Comparison of ENCODE assay signal across 19 cellular contexts in genomic region chr7:54782829-54783228, GRCh38.
"Had no signal": no experiment of that assay in that cellular context is flagged by ENCODE, and none has a peak within 500 bp of the region (broad histone marks: within the 10 kb centered on the region; RNA-seq: fewer than 3 reads in every experiment).

No MANE protein-coding gene starts in this region.

- H3K9me3 ChIP-seq: mucosa of descending colon, psoas muscle, right lobe of liver, testis, tibial nerve had no signal

- H3K36me3 Mint-ChIP-seq: natural killer cell; stimulated activated memory B cell treated with anti-CD40 and anti-IgM and Interleukin-4, amounts not matched to agents 10 μg/mL and 1 μg/mL and 100 μg/mL, for 72 hours had no signal

- H3K27ac ChIP-seq: foreskin keratinocyte, parathyroid adenoma, psoas muscle, right lobe of liver, testis, tibial nerve had no signal

- H3K4me3 Mint-ChIP-seq: dendritic cell treated with granulocyte-macrophage colony-stimulating factor and Interleukin-4, amounts not matched to agents 40 ng/mL and 50 ng/mL, for 4 days; effector memory CD8-positive, alpha-beta T cell; natural killer cell; neural crest cell; stimulated activated memory B cell treated with anti-CD40 and anti-IgM and Interleukin-4, amounts not matched to agents 10 μg/mL and 1 μg/mL and 100 μg/mL, for 72 hours; stimulated activated naive CD8-positive, alpha-beta T cell treated with anti-CD3 and anti-CD28 coated beads, Interleukin-15, amount 100 ng/mL, for 72 hours had no signal

- H3K4me3 ChIP-seq: mucosa of descending colon, psoas muscle, right lobe of liver, testis, tibial nerve had no signal

- H3K9ac ChIP-seq: parathyroid adenoma had no signal

- H3K4me1 Mint-ChIP-seq: natural killer cell; stimulated activated memory B cell treated with anti-CD40 and anti-IgM and Interleukin-4, amounts not matched to agents 10 μg/mL and 1 μg/mL and 100 μg/mL, for 72 hours; stimulated activated naive CD8-positive, alpha-beta T cell treated with anti-CD3 and anti-CD28 coated beads, Interleukin-15, amount 100 ng/mL, for 72 hours had no signal

- H2AFZ ChIP-seq: parathyroid adenoma had no signal

- H3K9me3 Mint-ChIP-seq: dendritic cell treated with granulocyte-macrophage colony-stimulating factor and Interleukin-4, amounts not matched to agents 40 ng/mL and 50 ng/mL, for 4 days; effector memory CD8-positive, alpha-beta T cell; natural killer cell; neural crest cell; stimulated activated memory B cell treated with anti-CD40 and anti-IgM and Interleukin-4, amounts not matched to agents 10 μg/mL and 1 μg/mL and 100 μg/mL, for 72 hours; stimulated activated naive CD8-positive, alpha-beta T cell treated with anti-CD3 and anti-CD28 coated beads, Interleukin-15, amount 100 ng/mL, for 72 hours had no signal

- ATAC-seq: effector memory CD8-positive, alpha-beta T cell; foreskin keratinocyte; mucosa of descending colon; natural killer cell; psoas muscle; right lobe of liver; stimulated activated memory B cell treated with anti-CD40 and anti-IgM and Interleukin-4, amounts not matched to agents 10 μg/mL and 1 μg/mL and 100 μg/mL, for 72 hours; stimulated activated naive CD8-positive, alpha-beta T cell treated with anti-CD3 and anti-CD28 coated beads, Interleukin-15, amount 100 ng/mL, for 72 hours had no signal

- H3K27me3 ChIP-seq: foreskin keratinocyte, right lobe of liver, testis, tibial nerve had no signal

- DNase-seq: cerebellar nuclear complex; effector memory CD8-positive, alpha-beta T cell; foreskin keratinocyte; kidney glomerular epithelial cell; mammary epithelial cell; mucosa of descending colon; natural killer cell; occipital lobe; psoas muscle; retina; right lobe of liver; stimulated activated CD4-positive, alpha-beta T cell treated with anti-CD3 and anti-CD28 coated beads, Interleukin-4, amount 100 ng/mL, for 24 hours; stimulated activated naive CD8-positive, alpha-beta T cell treated with anti-CD3 and anti-CD28 coated beads, Interleukin-15, amount 100 ng/mL, for 72 hours; testis had no signal

- H3K4me1 ChIP-seq: foreskin keratinocyte, parathyroid adenoma, psoas muscle, right lobe of liver, testis, tibial nerve had no signal

- H3K27ac Mint-ChIP-seq: dendritic cell treated with granulocyte-macrophage colony-stimulating factor and Interleukin-4, amounts not matched to agents 40 ng/mL and 50 ng/mL, for 4 days; effector memory CD8-positive, alpha-beta T cell; natural killer cell; stimulated activated memory B cell treated with anti-CD40 and anti-IgM and Interleukin-4, amounts not matched to agents 10 μg/mL and 1 μg/mL and 100 μg/mL, for 72 hours; stimulated activated naive CD8-positive, alpha-beta T cell treated with anti-CD3 and anti-CD28 coated beads, Interleukin-15, amount 100 ng/mL, for 72 hours had no signal

- H3K36me3 ChIP-seq: right lobe of liver, tibial nerve had no signal
